ENCODE assay signal across 17 cellular contexts in genomic region chr18:51614967-51615571, GRCh38.
DNase-seq lines count a peak whose midpoint lies in the region; ATAC-seq and TF ChIP-seq lines count a peak whose summit lies in the region.
"Had no signal": no experiment of that assay in that cellular context is flagged by ENCODE, and none has a peak within 500 bp of the region (broad histone marks: within the 10 kb centered on the region; RNA-seq: fewer than 3 reads in every experiment).

No MANE protein-coding gene starts in this region.

- in situ Hi-C loops in mammary epithelial cell (cut with MboI; ENCODE audit: low sequenced_read_pairs in 2 of 2): loop anchor here in 1 of 2 donors (10.0 kb wide), 1 partner anchor 420 kb away; the partner anchor contains the start of gene MEX3C

- no peaks in the 10 kb centered on the region for H3K9me3 ChIP-seq in mammary epithelial cell (replicated peaks; ENCODE audit: insufficient read depth, low read length)
- H3K9me3 ChIP-seq in lower lobe of right lung: no peaks in the 10 kb centered on the region
- H3K9me3 ChIP-seq: testis had no signal

- CTCF ChIA-PET in mammary epithelial cell (lab: Charles Lee; ENCODE audit: low non-redundant PET): interaction anchor here (0.7 kb wide), 1 partner anchor 337 kb away, joined by 5 read pairs; no protein-coding TSS in a partner anchor

- H2AFZ ChIP-seq in mammary epithelial cell (ENCODE audit: low read depth, low read length): peak overlapping the region; percentile 66

- H3K4me2 ChIP-seq in mammary epithelial cell (ENCODE audit: insufficient read depth, low read depth, low read length): peak overlapping the region; percentile 22

- dilution Hi-C loops in mammary epithelial cell (cut with HindIII; ENCODE audit: low sequenced_read_pairs): no loop called here

- peak overlapping the region; percentile 63 for H3K9ac ChIP-seq in mammary epithelial cell (ENCODE audit: insufficient read depth, low read length)

- H4K20me1 ChIP-seq in mammary epithelial cell (ENCODE audit: insufficient read depth, low read length): no peaks in the 10 kb centered on the region

- H3K79me2 ChIP-seq in mammary epithelial cell (ENCODE audit: insufficient read depth, low read length): no peaks in the 10 kb centered on the region

- H3K27ac ChIP-seq in mammary epithelial cell (ENCODE audit: insufficient read depth, low read depth, low read length) (peak overlapping the region; percentile 79), lower lobe of right lung (no peak overlapping the region)
- H3K27ac ChIP-seq: C4-2B, testis had no signal

- intact Hi-C loops in mammary epithelial cell (cut with micrococcal nuclease) (loop anchor here (2.0 to 10.0 kb wide), 5 partner anchors 90 to 622 kb away; no protein-coding TSS in a partner anchor), lower lobe of right lung (cut with DNase I) (no loop called here)

- peak; percentile 24 to 57 for ATAC-seq in lower lobe of right lung
- ATAC-seq: right cardiac atrium had no signal

- TSS peak; percentile 63 for BruUV-seq in mammary epithelial cell (replicated peaks; lab: Mats Ljungman, UMichigan)

- no peaks in the 10 kb centered on the region for H3K36me3 ChIP-seq in mammary epithelial cell (ENCODE audit: insufficient read depth, low read length)
- no peaks in the 10 kb centered on the region for H3K36me3 ChIP-seq in lower lobe of right lung

- H3K4me1 ChIP-seq in mammary epithelial cell (ENCODE audit: insufficient read depth, low read length) (peaks cover 49% of the 10 kb centered on the region), lower lobe of right lung (no peaks in the 10 kb centered on the region)
- H3K4me1 ChIP-seq: testis had no signal

- H3K27me3 ChIP-seq in mammary epithelial cell (ENCODE audit: insufficient read depth, low read length) (no peaks in the 10 kb centered on the region), lower lobe of right lung (ENCODE audit: low read depth) (no peaks in the 10 kb centered on the region)
- H3K27me3 ChIP-seq: testis had no signal

- H3K4me3 ChIP-seq in mammary epithelial cell (replicated peaks in 1 of 3; ENCODE audit: insufficient read depth in 1 of 3, low read depth in 2 of 3, low read length in 3 of 3): no peak overlapping the region
- H3K4me3 ChIP-seq in lower lobe of right lung: no peak overlapping the region
- H3K4me3 ChIP-seq: testis had no signal

- 4% methylated on average over 6 of the region's 7 CpGs for WGBS in mammary epithelial cell (ENCODE audit: low coverage, missing lambda C conversion rate)

- peak; percentile 76 for DNase-seq in M059J (ENCODE audit: low read depth)
- peak; percentile 86 for DNase-seq in NCI-H748 (lab: John Stamatoyannopoulos, UW; ENCODE audit: unreplicated experiment)
- peak; percentile 96 for DNase-seq in mammary epithelial cell
- DNase-seq in lower lobe of right lung: no peak
- DNase-seq in NCI-H2227 (lab: John Stamatoyannopoulos, UW; ENCODE audit: unreplicated experiment): no peak
- no peak for DNase-seq in Kasumi-1 (lab: John Stamatoyannopoulos, UW)
- DNase-seq in superior temporal gyrus (ENCODE audit: extremely low spot score): no peak
- DNase-seq: activated CD4-positive, alpha-beta T cell treated with anti-CD3 and anti-CD28 coated beads for 4 hours; DMS79 treated with DMSO at 0.1 percent for 48 hours; KG1; midbrain; NCI-H1436; NK-92 treated with Interleukin-12 subunit alpha and Interleukin-12 subunit beta, amount 100 ng/mL, for 24 hours; right cardiac atrium; SHP77 treated with DMSO at 0.1 percent for 48 hours; testis had no signal

- no peak for TF ChIP-seq CTCF in mammary epithelial cell (conservative IDR thresholded peaks at IDR 0.05 in 1 of 2, IDR thresholded peaks at IDR 0.05 in 1 of 2; ENCODE audit: extremely low read depth in 1 of 2, insufficient read depth in 1 of 2, low read depth in 1 of 2, low read length in 2 of 2)
- TF ChIP-seq CTCF in lower lobe of right lung (IDR thresholded peaks at IDR 0.05): no peak

Comparison
In these comparisons a context has a peak if more than half of its experiments do, and no peak if none do; other contexts are left out.
1. DNase-seq: peak in M059J (single experiment), NCI-H748 (single experiment) and mammary epithelial cell (single experiment); none in lower lobe of right lung (single experiment), NCI-H2227 (single experiment), Kasumi-1 (0 of 2) and superior temporal gyrus (single experiment).